ENCODE assay signal across 8 cellular contexts in genomic region chr2:197310940-197311485, GRCh38. TPM values are rescaled to one million over a fixed set of nuclear protein-coding genes. Genes with fewer than 3 reads are reported as not detected.
DNase-seq lines count a peak whose midpoint lies in the region; ATAC-seq and TF ChIP-seq lines count a peak whose summit lies in the region.

No MANE protein-coding gene starts in this region.

- H3K36me3 ChIP-seq in suprapubic skin = no peaks in the 10 kb centered on the region

- no peaks in the 10 kb centered on the region for H3K9me3 ChIP-seq in suprapubic skin

- H3K4me3 Mint-ChIP-seq in T-helper 1 cell treated with Interleukin-12 subunit alpha and Interleukin-12 subunit beta and Interleukin-4 antibody, amounts not matched to agents 30 μg/mL and 1 μg/mL, for 36 hours = peak overlapping the region; percentile 85
- H3K4me3 Mint-ChIP-seq in activated B cell treated with CpG ODN at 0.5 μM for 24 hours = peak overlapping the region; percentile 81

- no peaks in the 10 kb centered on the region for H3K27me3 Mint-ChIP-seq in T-helper 1 cell treated with Interleukin-12 subunit alpha and Interleukin-12 subunit beta and Interleukin-4 antibody, amounts not matched to agents 30 μg/mL and 1 μg/mL, for 36 hours (ENCODE audit: low read depth)
- H3K27me3 Mint-ChIP-seq in activated B cell treated with CpG ODN at 0.5 μM for 24 hours = no peaks in the 10 kb centered on the region

- H3K4me1 Mint-ChIP-seq in T-helper 1 cell treated with Interleukin-12 subunit alpha and Interleukin-12 subunit beta and Interleukin-4 antibody, amounts not matched to agents 30 μg/mL and 1 μg/mL, for 36 hours (ENCODE audit: low read depth) = peaks cover 55% of the 10 kb centered on the region
- peaks cover 42% of the 10 kb centered on the region for H3K4me1 Mint-ChIP-seq in activated B cell treated with CpG ODN at 0.5 μM for 24 hours

- WGBS in suprapubic skin = 6% methylated on average over 6 of the region's 31 CpGs

- intact Hi-C loops in activated B cell treated with CpG ODN at 0.5 μM for 24 hours (cut with micrococcal nuclease) = loop anchor here (1.0 to 5.0 kb wide), 7 partner anchors 51 to 198 kb away; partner anchors contain the start of gene SF3B1
- intact Hi-C loops in posterior cingulate gyrus (cut with DNase I) = loop anchor here (1.0 to 5.0 kb wide), 4 partner anchors 120 to 384 kb away; partner anchors contain the start of gene PGAP1

- H3K9me3 Mint-ChIP-seq in T-helper 1 cell treated with Interleukin-12 subunit alpha and Interleukin-12 subunit beta and Interleukin-4 antibody, amounts not matched to agents 30 μg/mL and 1 μg/mL, for 36 hours = no peaks in the 10 kb centered on the region
- no peaks in the 10 kb centered on the region for H3K9me3 Mint-ChIP-seq in activated B cell treated with CpG ODN at 0.5 μM for 24 hours

- H3K4me3 ChIP-seq in suprapubic skin = peak overlapping the region; percentile 76

- ATAC-seq in activated B cell treated with CpG ODN at 0.5 μM for 24 hours (ENCODE audit: low read depth) = no peak

- peak overlapping the region; percentile 83 for H3K27ac Mint-ChIP-seq in T-helper 1 cell treated with Interleukin-12 subunit alpha and Interleukin-12 subunit beta and Interleukin-4 antibody, amounts not matched to agents 30 μg/mL and 1 μg/mL, for 36 hours
- peak overlapping the region; percentile 80 for H3K27ac Mint-ChIP-seq in activated B cell treated with CpG ODN at 0.5 μM for 24 hours

- CTCF ChIA-PET in activated B cell treated with CpG ODN at 0.5 μM for 24 hours (lab: Charles Lee) = interaction anchor here (0.6 to 8.2 kb wide), 19 partner anchors 37 to 299 kb away, joined by 3 to 110 read pairs (median 3); no protein-coding TSS in a partner anchor

- DNase-seq in T-helper 1 cell = no peak
- no peak for DNase-seq in activated B cell treated with CpG ODN at 0.5 μM for 24 hours
- DNase-seq in iPS-NIHi7 (ENCODE audit: extremely low spot score) = peak; percentile 14
- no peak for DNase-seq in suprapubic skin (ENCODE audit: low spot score in 2 of 2)
- DNase-seq in posterior cingulate gyrus = no peak
- no peak for DNase-seq in NCI-H2081 treated with DMSO at 0.1 percent for 48 hours (lab: John Stamatoyannopoulos, UW)
- DNase-seq in NCI-H187 treated with DMSO at 0.1 percent for 48 hours (lab: John Stamatoyannopoulos, UW) = no peak

- H3K27ac ChIP-seq in suprapubic skin = no peak overlapping the region

- TF ChIP-seq CTCF in activated B cell treated with CpG ODN at 0.5 μM for 24 hours (IDR thresholded peaks at IDR 0.05) (no peak), suprapubic skin (IDR thresholded peaks at IDR 0.05) (no peak)

- H3K27me3 ChIP-seq in suprapubic skin = peaks cover 3% of the 10 kb centered on the region

- POLR2A ChIA-PET in activated B cell treated with CpG ODN at 0.5 μM for 24 hours (lab: Charles Lee) = interaction anchor here (0.6 to 9.3 kb wide), 17 partner anchors 15 to 197 kb away, joined by 3 to 173 read pairs (median 8); no protein-coding TSS in a partner anchor

- H3K4me1 ChIP-seq in suprapubic skin = peaks cover 33% of the 10 kb centered on the region

- H3K36me3 Mint-ChIP-seq in T-helper 1 cell treated with Interleukin-12 subunit alpha and Interleukin-12 subunit beta and Interleukin-4 antibody, amounts not matched to agents 30 μg/mL and 1 μg/mL, for 36 hours (ENCODE audit: low read depth) = peaks cover 20% of the 10 kb centered on the region
- H3K36me3 Mint-ChIP-seq in activated B cell treated with CpG ODN at 0.5 μM for 24 hours (ENCODE audit: low read depth) = peaks cover 14% of the 10 kb centered on the region

- no peak for TF ChIP-seq EP300 in suprapubic skin (IDR thresholded peaks at IDR 0.05)

- TF ChIP-seq POLR2A in suprapubic skin (IDR thresholded peaks at IDR 0.05) = no peak

RNA-seq across cellular contexts. Expression of gene ANKRD44, which starts 0.4 kb away (rescaled TPM):
- total RNA-seq in activated B cell treated with CpG ODN at 0.5 μM for 24 hours = 154 and 185 TPM in 2 replicates
- 10 to 100 TPM in 3 of 4 donors, 1 to 10 TPM in 1; 6.3 to 34.4 (median 17.8) TPM for total RNA-seq in suprapubic skin
